In the genomic region with DNA sequence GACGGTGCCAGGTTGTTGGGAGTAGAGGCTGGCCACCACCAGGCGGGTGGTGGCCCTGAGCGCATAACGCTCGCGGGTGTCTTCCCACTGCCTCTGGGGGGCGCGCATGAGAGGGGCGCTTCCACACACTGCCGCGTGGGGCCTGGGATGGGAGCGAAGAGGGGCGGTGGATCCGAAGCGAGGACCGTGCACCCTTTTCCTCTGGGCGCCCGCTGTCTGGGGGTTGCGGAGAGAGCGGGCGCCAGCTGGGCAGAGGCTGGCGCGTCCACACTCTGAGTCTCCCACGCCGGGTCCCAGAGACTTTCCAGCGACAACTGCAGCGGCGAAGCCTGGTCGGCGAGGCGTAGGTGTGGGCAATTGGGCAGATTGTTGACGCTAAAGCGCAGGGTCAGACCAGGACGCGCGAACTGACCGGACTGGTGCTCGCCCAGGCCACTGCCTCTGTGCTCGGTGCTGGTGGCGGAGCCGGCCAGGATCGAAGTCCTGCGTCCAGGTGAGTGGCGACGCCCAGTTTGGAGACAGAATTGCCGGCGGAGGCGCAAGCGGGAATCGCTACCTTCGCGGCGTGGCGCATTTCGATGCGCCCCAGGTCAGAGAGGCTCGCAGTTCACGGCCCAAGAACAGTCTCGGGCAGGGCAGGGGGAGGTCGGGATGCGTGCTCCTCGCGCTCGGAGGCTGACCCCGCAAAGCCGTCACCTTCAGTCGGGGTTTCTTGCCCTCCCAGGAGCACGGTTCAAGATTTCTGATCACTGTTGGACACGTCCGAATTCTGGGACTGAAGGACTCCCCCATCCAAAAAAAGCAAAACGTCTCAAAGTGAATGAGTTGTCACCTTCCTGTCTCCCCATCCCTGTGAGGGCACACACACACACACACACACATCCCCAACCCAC, we compare ENCODE assay signal across 1 cellular context.
TF ChIP-seq lines count a peak whose summit lies in the region.

No MANE protein-coding gene starts in this region.

TF ChIP-seq in GM23338, 12 proteins besides CTCF, POLR2A, EP300 and RAD21:
- peak; percentile 97 for TF ChIP-seq EZH2phosphoT487 (IDR thresholded peaks at IDR 0.05; ENCODE audit: unreplicated experiment)
- TF ChIP-seq, protein P1, sequence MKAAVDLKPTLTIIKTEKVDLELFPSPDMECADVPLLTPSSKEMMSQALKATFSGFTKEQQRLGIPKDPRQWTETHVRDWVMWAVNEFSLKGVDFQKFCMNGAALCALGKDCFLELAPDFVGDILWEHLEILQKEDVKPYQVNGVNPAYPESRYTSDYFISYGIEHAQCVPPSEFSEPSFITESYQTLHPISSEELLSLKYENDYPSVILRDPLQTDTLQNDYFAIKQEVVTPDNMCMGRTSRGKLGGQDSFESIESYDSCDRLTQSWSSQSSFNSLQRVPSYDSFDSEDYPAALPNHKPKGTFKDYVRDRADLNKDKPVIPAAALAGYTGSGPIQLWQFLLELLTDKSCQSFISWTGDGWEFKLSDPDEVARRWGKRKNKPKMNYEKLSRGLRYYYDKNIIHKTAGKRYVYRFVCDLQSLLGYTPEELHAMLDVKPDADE (IDR thresholded peaks at IDR 0.05), result no peak
- peak; percentile 91 for TF ChIP-seq EZH2 (IDR thresholded peaks at IDR 0.05; ENCODE audit: low read depth, unreplicated experiment)
- TF ChIP-seq STAT1 (IDR thresholded peaks at IDR 0.05; ENCODE audit: unreplicated experiment), result no peak
TF ChIP-seq in GM23338: peak in this region for 2.
